In genomic region chr19:17346109-17346671, GRCh38 we compare ENCODE assay signal across 8 cellular contexts. TPM values are rescaled to one million over a fixed set of nuclear protein-coding genes. Genes with fewer than 3 reads are reported as not detected.
A peak's percentile ranks its signal among the peaks of the same experiment; 100 is the strongest.
DNase-seq lines count a peak whose midpoint lies in the region; ATAC-seq, FAIRE-seq and TF ChIP-seq lines count a peak whose summit lies in the region.

No MANE protein-coding gene starts in this region.

- no peak for TF ChIP-seq POLR2A in GM12891 (IDR thresholded peaks at IDR 0.05; ENCODE audit: low read depth, low read length)

- H3K27me3 Mint-ChIP-seq in activated B cell treated with CpG ODN at 0.5 μM for 24 hours = peaks cover 15% of the 10 kb centered on the region

- H3K9me3 ChIP-seq in A673 (ENCODE audit: low read depth, low read length, poor library complexity, severe bottlenecking) = no peaks in the 10 kb centered on the region

- peak; percentile 92 for TF ChIP-seq CTCF in A673 (conservative IDR thresholded peaks at IDR 0.05; ENCODE audit: low read depth, low read length)
- TF ChIP-seq CTCF in activated B cell treated with CpG ODN at 0.5 μM for 24 hours (IDR thresholded peaks at IDR 0.05) = peak; percentile 84
- peak; percentile 98 for TF ChIP-seq CTCF in bronchial epithelial cell (IDR thresholded peaks at IDR 0.05; ENCODE audit: insufficient read depth, low read length, severe bottlenecking)

- CTCF ChIA-PET in A673 (lab: Charles Lee) = interaction anchor here (0.7 kb wide), 1 partner anchor 63 kb away, joined by 5 read pairs; no protein-coding TSS in a partner anchor
- CTCF ChIA-PET in activated B cell treated with CpG ODN at 0.5 μM for 24 hours (lab: Charles Lee) = interaction anchor here (1.3 to 1.9 kb wide), 2 partner anchors 40 to 43 kb away, joined by 4 to 12 read pairs; no protein-coding TSS in a partner anchor

- no TSS peak for BruUV-seq in A673 (replicated peaks; lab: Mats Ljungman, UMichigan)

- H3K4me3 ChIP-seq in A673 (ENCODE audit: low read depth, low read length, poor library complexity, severe bottlenecking) = no peak overlapping the region
- no peak overlapping the region for H3K4me3 ChIP-seq in bronchial epithelial cell (ENCODE audit: low read depth, low read length)

- no peaks in the 10 kb centered on the region for H3K9me3 Mint-ChIP-seq in activated B cell treated with CpG ODN at 0.5 μM for 24 hours

- H3K27ac Mint-ChIP-seq in activated B cell treated with CpG ODN at 0.5 μM for 24 hours = no peak overlapping the region

- no peaks in the 10 kb centered on the region for H3K27me3 ChIP-seq in A673 (replicated peaks; ENCODE audit: insufficient read depth, low read depth, low read length, poor library complexity)
- no peaks in the 10 kb centered on the region for H3K27me3 ChIP-seq in bronchial epithelial cell (ENCODE audit: control insufficient read depth, insufficient read depth, low read length)

- FAIRE-seq in GM12891 (lab: Jason Lieb, UNC) (peak; percentile 88), bronchial epithelial cell (lab: Jason Lieb, UNC) (no peak)

- H3K4me3 Mint-ChIP-seq in activated B cell treated with CpG ODN at 0.5 μM for 24 hours = no peak overlapping the region

- H3K36me3 Mint-ChIP-seq in activated B cell treated with CpG ODN at 0.5 μM for 24 hours (ENCODE audit: low read depth) = peaks cover 5% of the 10 kb centered on the region

- H3K4me1 ChIP-seq in A673 (ENCODE audit: insufficient read depth, low read length, poor library complexity, severe bottlenecking) = no peaks in the 10 kb centered on the region

- ATAC-seq in activated B cell treated with CpG ODN at 0.5 μM for 24 hours (ENCODE audit: low read depth) = peak; percentile 98
- ATAC-seq in GM21423 (IDR thresholded peaks at IDR 0.05; ENCODE audit: unreplicated experiment) = no peak

- H3K36me3 ChIP-seq in A673 (ENCODE audit: insufficient read depth, low read length, poor library complexity, severe bottlenecking) (peaks cover 7% of the 10 kb centered on the region), bronchial epithelial cell (ENCODE audit: control insufficient read depth, insufficient read depth, low read length) (no peaks in the 10 kb centered on the region)

- no peak overlapping the region for H3K27ac ChIP-seq in A673 (ENCODE audit: low read depth, low read length, poor library complexity, severe bottlenecking)

- DNase-seq in A673 (ENCODE audit: low spot score) = peak; percentile 77
- peak; percentile 82 for DNase-seq in GM12891 (ENCODE audit: insufficient read length, low spot score)
- DNase-seq in NCI-H2029 treated with DMSO at 0.1 percent for 48 hours (lab: John Stamatoyannopoulos, UW) = peak; percentile 39
- DNase-seq in activated B cell treated with CpG ODN at 0.5 μM for 24 hours = peak; percentile 79
- DNase-seq in bronchial epithelial cell (ENCODE audit: low read depth) = peak; percentile 38
- DNase-seq in left kidney (ENCODE audit: low read depth, low spot score) = peak; percentile 84
- peak; percentile 60 for DNase-seq in stimulated activated CD4-positive, alpha-beta T cell treated with anti-CD3 and anti-CD28 coated beads, Interleukin-2, amount 100 ng/mL, for 4 hours (ENCODE audit: low read depth)

- H3K4me1 Mint-ChIP-seq in activated B cell treated with CpG ODN at 0.5 μM for 24 hours = peaks cover 6% of the 10 kb centered on the region

- POLR2A ChIA-PET in A673 (lab: Charles Lee; ENCODE audit: low non-redundant PET) (no interaction called here), activated B cell treated with CpG ODN at 0.5 μM for 24 hours (lab: Charles Lee) (no interaction called here)

- intact Hi-C loops in A673 (cut with micrococcal nuclease; ENCODE audit: unreplicated experiment) (loop anchor here (1.0 to 5.0 kb wide), 2 partner anchors 40 to 121 kb away; no protein-coding TSS in a partner anchor), activated B cell treated with CpG ODN at 0.5 μM for 24 hours (cut with micrococcal nuclease) (loop anchor here (1.0 to 2.0 kb wide), 5 partner anchors 40 to 120 kb away; partner anchors contain the start of gene MVB12A)

TF ChIP-seq in GM12891, 5 proteins besides CTCF, POLR2A, EP300 and RAD21:
- no peak for TF ChIP-seq POLR2AphosphoS5 (IDR thresholded peaks at IDR 0.05; ENCODE audit: low read depth, low read length)

RNA-seq across cellular contexts. Expression of gene GTPBP3, which starts 8.8 kb away (rescaled TPM):
- total RNA-seq in A673 (2021) (51.5 and 53.2 TPM in 2 replicates), activated B cell treated with CpG ODN at 0.5 μM for 24 hours (32.4 and 40.2 TPM in 2 replicates), bronchial epithelial cell (16.5 and 48.4 TPM in 2 replicates)
- polyA plus RNA-seq in GM12891 (2012; ENCODE audit: low read depth, missing spikeins) = 11.2 TPM

RNA-seq across cellular contexts. Expression of gene ANO8, which starts 11.5 kb away (rescaled TPM):
- total RNA-seq in A673 (2021) = 18.6 and 22.1 TPM in 2 replicates
- 1.3 TPM for polyA plus RNA-seq in GM12891 (2012; ENCODE audit: low read depth, missing spikeins)
- 2.1 and 2.2 TPM in 2 replicates for total RNA-seq in activated B cell treated with CpG ODN at 0.5 μM for 24 hours
- total RNA-seq in bronchial epithelial cell = 2.6 and 4.0 TPM in 2 replicates

RNA-seq across cellular contexts. Expression of gene PLVAP, which starts 31.0 kb away (rescaled TPM):
- 0.24 TPM in 1 of 2 replicates, not detected in the other for total RNA-seq in A673 (2021)
- 0.28 TPM for polyA plus RNA-seq in GM12891 (2012; ENCODE audit: low read depth, missing spikeins)
- 0.84 TPM in 1 of 2 replicates, not detected in the other for total RNA-seq in activated B cell treated with CpG ODN at 0.5 μM for 24 hours
- not detected in 2 replicates for total RNA-seq in bronchial epithelial cell

RNA-seq across cellular contexts. Expression of gene DDA1, which starts 36.8 kb away (rescaled TPM):
- total RNA-seq in A673 (2021) = 67.2 and 68.5 TPM in 2 replicates
- 75.3 TPM for polyA plus RNA-seq in GM12891 (2012; ENCODE audit: low read depth, missing spikeins)
- total RNA-seq in activated B cell treated with CpG ODN at 0.5 μM for 24 hours = 31.1 and 31.7 TPM in 2 replicates
- 9.0 and 21.1 TPM in 2 replicates for total RNA-seq in bronchial epithelial cell

RNA-seq across cellular contexts. Expression of gene MRPL34, which starts 40.5 kb away (rescaled TPM):
- 91.8 and 93.1 TPM in 2 replicates for total RNA-seq in A673 (2021)
- 75.1 TPM for polyA plus RNA-seq in GM12891 (2012; ENCODE audit: low read depth, missing spikeins)
- total RNA-seq in activated B cell treated with CpG ODN at 0.5 μM for 24 hours = 38.2 and 46.1 TPM in 2 replicates
- total RNA-seq in bronchial epithelial cell = 23.7 and 24.3 TPM in 2 replicates
